Comparison of ENCODE assay signal across 28 cellular contexts in genomic region chr1:4214826-4215225, GRCh38.
"Had no signal": no experiment of that assay in that cellular context is flagged by ENCODE, and none has a peak within 500 bp of the region (broad histone marks: within the 10 kb centered on the region; RNA-seq: fewer than 3 reads in every experiment).

No MANE protein-coding gene starts in this region.

- H3K4me3 Mint-ChIP-seq: immature natural killer cell; mesothelial cell of epicardium; naive B cell; natural killer cell; nephron progenitor cell; stimulated activated memory B cell treated with anti-CD40 and anti-IgM and Interleukin-4, amounts not matched to agents 10 μg/mL and 1 μg/mL and 100 μg/mL, for 72 hours; stimulated activated naive CD8-positive, alpha-beta T cell treated with anti-CD3 and anti-CD28 coated beads, Interleukin-15, amount 100 ng/mL, for 72 hours; type B pancreatic cell had no signal

- H3K27ac Mint-ChIP-seq: immature natural killer cell; mesothelial cell of epicardium; natural killer cell; nephron progenitor cell; stimulated activated memory B cell treated with anti-CD40 and anti-IgM and Interleukin-4, amounts not matched to agents 10 μg/mL and 1 μg/mL and 100 μg/mL, for 72 hours; type B pancreatic cell had no signal

- H3K36me3 Mint-ChIP-seq: immature natural killer cell; mesothelial cell of epicardium; naive B cell; natural killer cell; stimulated activated memory B cell treated with anti-CD40 and anti-IgM and Interleukin-4, amounts not matched to agents 10 μg/mL and 1 μg/mL and 100 μg/mL, for 72 hours; type B pancreatic cell had no signal

- H3K9me3 ChIP-seq: left lung, lower lobe of right lung, pancreas, prostate gland, uterus had no signal

- H3K9me3 Mint-ChIP-seq: immature natural killer cell; natural killer cell; stimulated activated memory B cell treated with anti-CD40 and anti-IgM and Interleukin-4, amounts not matched to agents 10 μg/mL and 1 μg/mL and 100 μg/mL, for 72 hours; stimulated activated naive CD8-positive, alpha-beta T cell treated with anti-CD3 and anti-CD28 coated beads, Interleukin-15, amount 100 ng/mL, for 72 hours had no signal

- H3K36me3 ChIP-seq: left lung, lower lobe of right lung, pancreas, prostate gland, spleen, tibial nerve, uterus had no signal

- H3K27me3 ChIP-seq: pancreas, tibial nerve, uterus had no signal

- H3K4me3 ChIP-seq: left lung, lower lobe of right lung, pancreas, prostate gland, spleen, tibial nerve, uterus had no signal

- H3K27ac ChIP-seq: left lung, lower lobe of right lung, pancreas, prostate gland, spleen, tibial nerve, uterus had no signal

- DNase-seq: hypothalamus; immature natural killer cell; kidney; left colon; left lung; lower lobe of right lung; mammary epithelial cell; mesenchymal stem cell; naive B cell; natural killer cell; nephron progenitor cell; pancreas; posterior cingulate gyrus; retina; right cardiac atrium; small intestine; spleen; stimulated activated CD4-positive, alpha-beta T cell treated with anti-CD3 and anti-CD28 coated beads, Interleukin-4, amount 100 ng/mL, for 4 hours; stimulated activated CD8-positive, alpha-beta memory T cell treated with anti-CD3 and anti-CD28 coated beads, Interleukin-4, amount 100 ng/mL, for 48 hours; stimulated activated naive CD4-positive, alpha-beta T cell treated with Interleukin-2 at 50 U/mL for 16 hours; stimulated activated naive CD8-positive, alpha-beta T cell treated with anti-CD3 and anti-CD28 coated beads, Interleukin-15, amount 100 ng/mL, for 72 hours; substantia nigra; uterus had no signal

- H3K4me1 Mint-ChIP-seq: immature natural killer cell; mesothelial cell of epicardium; naive B cell; natural killer cell; stimulated activated memory B cell treated with anti-CD40 and anti-IgM and Interleukin-4, amounts not matched to agents 10 μg/mL and 1 μg/mL and 100 μg/mL, for 72 hours; stimulated activated naive CD8-positive, alpha-beta T cell treated with anti-CD3 and anti-CD28 coated beads, Interleukin-15, amount 100 ng/mL, for 72 hours had no signal

- H3K4me1 ChIP-seq: left lung, lower lobe of right lung, pancreas, prostate gland, spleen, tibial nerve, uterus had no signal
